In the genomic region with DNA sequence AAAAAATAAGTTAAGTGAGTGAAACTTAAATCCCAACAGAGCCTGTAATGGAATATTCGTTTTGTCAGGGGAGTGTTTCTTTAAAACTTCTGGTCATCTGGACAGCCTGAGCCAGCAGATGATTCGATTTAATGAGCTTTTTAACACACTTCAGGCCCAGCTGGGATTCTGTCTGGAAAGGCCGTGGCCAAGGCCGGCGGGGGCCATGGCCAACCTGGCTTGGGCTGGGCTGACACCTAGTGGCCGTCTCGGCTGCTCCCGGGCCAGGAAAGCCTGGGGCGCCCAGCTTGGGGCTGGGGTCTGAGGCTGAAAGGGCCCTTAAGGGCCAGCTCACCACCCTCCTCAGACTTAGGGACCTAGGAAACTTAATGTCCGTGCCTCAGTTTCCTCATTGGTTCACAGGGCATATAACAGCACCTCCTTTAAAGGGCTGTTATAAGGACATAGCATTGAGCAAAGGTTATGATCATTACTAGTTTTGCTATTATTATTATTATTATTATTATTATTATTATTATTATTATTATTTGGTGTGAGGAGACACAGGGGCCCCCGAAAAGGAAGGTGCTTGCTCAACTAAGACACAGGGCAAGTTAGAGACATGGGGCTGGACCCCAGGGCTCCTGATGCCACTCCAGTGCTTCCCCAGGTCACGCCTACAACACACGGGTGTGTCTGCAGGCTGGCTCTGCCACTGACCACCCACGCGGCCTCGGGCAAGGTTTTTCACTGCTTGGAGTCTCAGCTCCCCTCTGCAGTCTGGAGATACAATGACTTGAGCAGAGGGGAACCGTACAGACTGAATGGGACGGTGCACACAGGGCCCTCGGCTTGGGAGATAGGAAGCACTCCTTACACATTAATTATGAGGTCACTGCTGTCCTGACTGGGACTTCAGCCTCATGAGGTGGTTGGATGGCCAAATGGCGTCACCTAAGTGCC, we compare ENCODE assay signal across 8 cellular contexts.
DNase-seq lines count a peak whose midpoint lies in the region; ATAC-seq and TF ChIP-seq lines count a peak whose summit lies in the region.

No MANE protein-coding gene starts in this region.

- ATAC-seq in esophagus mucosa, result peak; percentile 57
- ATAC-seq in GM21360 (IDR thresholded peaks at IDR 0.05; ENCODE audit: unreplicated experiment), result no peak
- ATAC-seq in GM21423 (IDR thresholded peaks at IDR 0.05; ENCODE audit: unreplicated experiment), result no peak
- ATAC-seq in stimulated activated naive CD8-positive, alpha-beta T cell treated with anti-CD3 and anti-CD28 coated beads, Interleukin-15, amount 100 ng/mL, for 72 hours, result no peak

- H3K9me3 ChIP-seq in NT2/D1 (ENCODE audit: insufficient read depth, low read length) (no peaks in the 10 kb centered on the region), neural progenitor cell (ENCODE audit: low read depth) (no peaks in the 10 kb centered on the region)

- H3K36me3 ChIP-seq in NT2/D1 (ENCODE audit: insufficient read depth, insufficient read length, low read length), result no peaks in the 10 kb centered on the region
- H3K36me3 ChIP-seq in neural progenitor cell, result no peaks in the 10 kb centered on the region

- H3K9me3 Mint-ChIP-seq in neural progenitor cell, result no peaks in the 10 kb centered on the region
- H3K9me3 Mint-ChIP-seq in stimulated activated naive CD8-positive, alpha-beta T cell treated with anti-CD3 and anti-CD28 coated beads, Interleukin-15, amount 100 ng/mL, for 72 hours, result no peaks in the 10 kb centered on the region

- H3K27me3 ChIP-seq in NT2/D1 (ENCODE audit: insufficient read depth, insufficient read length) (no peaks in the 10 kb centered on the region), neural progenitor cell (no peaks in the 10 kb centered on the region)

- H3K4me3 ChIP-seq in GM12875 (ENCODE audit: low read depth, low read length) (no peak overlapping the region), NT2/D1 (ENCODE audit: insufficient read length, low read depth) (no peak overlapping the region), neural progenitor cell (no peak overlapping the region)

- no peak overlapping the region for H3K27ac ChIP-seq in neural progenitor cell

- H3K27ac Mint-ChIP-seq in neural progenitor cell, result no peak overlapping the region
- H3K27ac Mint-ChIP-seq in stimulated activated naive CD8-positive, alpha-beta T cell treated with anti-CD3 and anti-CD28 coated beads, Interleukin-15, amount 100 ng/mL, for 72 hours, result no peak overlapping the region

- peak; percentile 13 for DNase-seq in NT2/D1 (ENCODE audit: low read depth, low spot score)
- DNase-seq in neural progenitor cell (ENCODE audit: low spot score), result peak; percentile 73
- no peak for DNase-seq in NK-92 treated with Interleukin-12 subunit alpha and Interleukin-12 subunit beta, amount 100 ng/mL, for 24 hours (lab: John Stamatoyannopoulos, UW)
- no peak for DNase-seq in stimulated activated naive CD8-positive, alpha-beta T cell treated with anti-CD3 and anti-CD28 coated beads, Interleukin-15, amount 100 ng/mL, for 72 hours

- H3K4me2 ChIP-seq in neural progenitor cell, result no peak overlapping the region

- H3K4me1 ChIP-seq in NT2/D1 (ENCODE audit: insufficient read depth, insufficient read length) (no peaks in the 10 kb centered on the region), neural progenitor cell (no peaks in the 10 kb centered on the region)

- no peaks in the 10 kb centered on the region for H3K27me3 Mint-ChIP-seq in neural progenitor cell (ENCODE audit: insufficient read depth, low read depth)
- H3K27me3 Mint-ChIP-seq in stimulated activated naive CD8-positive, alpha-beta T cell treated with anti-CD3 and anti-CD28 coated beads, Interleukin-15, amount 100 ng/mL, for 72 hours, result no peaks in the 10 kb centered on the region

- TF ChIP-seq CTCF in GM12875 (IDR thresholded peaks at IDR 0.05; ENCODE audit: borderline replicate concordance, insufficient read depth, low read depth, low read length), result peak; percentile 45; the same call in 1 of the 2 replicates
- TF ChIP-seq CTCF in neural progenitor cell (IDR thresholded peaks at IDR 0.05), result peak; percentile 78

- H3K9ac ChIP-seq in NT2/D1 (ENCODE audit: insufficient read length, low read depth) (no peak overlapping the region), neural progenitor cell (no peak overlapping the region)

- H3K36me3 Mint-ChIP-seq in neural progenitor cell, result no peaks in the 10 kb centered on the region

- no peak overlapping the region for H2AFZ ChIP-seq in neural progenitor cell (replicated peaks)

- H4K20me1 ChIP-seq in neural progenitor cell (ENCODE audit: low read depth), result no peaks in the 10 kb centered on the region

- no peaks in the 10 kb centered on the region for H3F3A ChIP-seq in neural progenitor cell (ENCODE audit: low read depth)

- H3K4me1 Mint-ChIP-seq in neural progenitor cell, result peaks cover 15% of the 10 kb centered on the region
- peaks cover 6% of the 10 kb centered on the region for H3K4me1 Mint-ChIP-seq in stimulated activated naive CD8-positive, alpha-beta T cell treated with anti-CD3 and anti-CD28 coated beads, Interleukin-15, amount 100 ng/mL, for 72 hours

- H3K4me3 Mint-ChIP-seq in neural progenitor cell, result no peak overlapping the region
- no peak overlapping the region for H3K4me3 Mint-ChIP-seq in stimulated activated naive CD8-positive, alpha-beta T cell treated with anti-CD3 and anti-CD28 coated beads, Interleukin-15, amount 100 ng/mL, for 72 hours

- no peaks in the 10 kb centered on the region for H3K79me2 ChIP-seq in neural progenitor cell (ENCODE audit: low read depth)

Comparison
In these comparisons a context has a peak if more than half of its experiments do, and no peak if none do; other contexts are left out.
1. DNase-seq: peak in NT2/D1 (single experiment) and neural progenitor cell (single experiment); none in NK-92 treated with Interleukin-12 subunit alpha and Interleukin-12 subunit beta, amount 100 ng/mL, for 24 hours (single experiment) and stimulated activated naive CD8-positive, alpha-beta T cell treated with anti-CD3 and anti-CD28 coated beads, Interleukin-15, amount 100 ng/mL, for 72 hours (0 of 2).